Comparison of ENCODE assay signal across 26 cellular contexts in the genomic region with DNA sequence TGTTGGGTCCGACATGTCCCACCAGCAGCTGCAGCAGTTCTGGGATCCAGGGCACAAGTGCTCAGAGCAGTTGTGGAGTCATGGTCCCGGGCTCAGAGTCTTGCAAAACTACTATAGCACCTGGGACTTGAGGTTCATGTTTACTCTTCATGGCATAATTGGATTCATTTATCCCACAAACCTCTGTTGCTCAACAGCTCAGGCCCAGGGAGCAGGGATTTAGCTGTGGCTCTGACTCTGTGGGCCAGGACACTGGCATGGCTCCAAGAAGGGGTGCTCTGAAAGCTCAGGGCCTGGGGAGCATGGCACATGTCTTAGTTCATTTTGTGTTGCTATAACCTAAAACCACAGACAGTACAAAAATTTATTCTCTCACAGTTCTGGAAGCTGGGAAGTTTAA.
A peak's percentile ranks its signal among the peaks of the same experiment; 100 is the strongest.
DNase-seq lines count a peak whose midpoint lies in the region; ATAC-seq, FAIRE-seq and TF ChIP-seq lines count a peak whose summit lies in the region.
"Had no signal": no experiment of that assay in that cellular context is flagged by ENCODE, and none has a peak within 500 bp of the region (broad histone marks: within the 10 kb centered on the region; RNA-seq: fewer than 3 reads in every experiment).

No MANE protein-coding gene starts in this region.

- H3K4me1 ChIP-seq in PC-3 (ENCODE audit: insufficient read depth, low read length) = peaks cover 21% of the 10 kb centered on the region
- H3K4me1 ChIP-seq in vagina = no peaks in the 10 kb centered on the region
- H3K4me1 ChIP-seq: ascending aorta, left ventricle myocardium inferior, spleen, upper lobe of right lung had no signal

- no peaks in the 10 kb centered on the region for H3K9me2 ChIP-seq in PC-3 (replicated peaks; ENCODE audit: low read length)

- no peak for FAIRE-seq in bronchial epithelial cell (lab: Jason Lieb, UNC)
- FAIRE-seq: D721Med had no signal

- BruUV-seq in PC-3 (replicated peaks; lab: Mats Ljungman, UMichigan) = no TSS peak

- H3K27ac Mint-ChIP-seq in neural crest cell (ENCODE audit: unreplicated experiment) = peak overlapping the region; percentile 24
- H3K27ac Mint-ChIP-seq: activated B cell treated with CpG ODN at 0.5 μM for 24 hours; activated naive CD4-positive, alpha-beta T cell treated with anti-CD3 and anti-CD28 coated beads, Interleukin-2, amount 50 U/mL, for 72 hours; natural killer cell treated with Interleukin-12 subunit alpha and Interleukin-12 subunit beta and Interleukin-15 and Interleukin-18, amount 100 ng/mL, for 72 hours; stimulated activated effector memory CD8-positive, alpha-beta T cell treated with anti-CD3 and anti-CD28 coated beads, Interleukin-12 subunit alpha, Interleukin-12 subunit beta, amount 100 ng/mL, for 72 hours had no signal

- H3F3A ChIP-seq in PC-3 (ENCODE audit: low read length, unreplicated experiment) = no peaks in the 10 kb centered on the region

- POLR2A ChIA-PET in PC-3 (lab: Charles Lee; ENCODE audit: unreplicated experiment) = no interaction called here

- TF ChIP-seq POLR2A in vagina (IDR thresholded peaks at IDR 0.05) = no peak

- CTCF ChIA-PET in PC-3 (lab: Charles Lee) = no interaction called here

- H3K27me3 Mint-ChIP-seq in neural crest cell (ENCODE audit: low read depth) = no peaks in the 10 kb centered on the region
- H3K27me3 Mint-ChIP-seq: activated B cell treated with CpG ODN at 0.5 μM for 24 hours; central memory CD8-positive, alpha-beta T cell; natural killer cell treated with Interleukin-12 subunit alpha and Interleukin-12 subunit beta and Interleukin-15 and Interleukin-18, amount 100 ng/mL, for 72 hours had no signal

- H3K36me3 ChIP-seq in PC-3 (ENCODE audit: low read depth, low read length) (no peaks in the 10 kb centered on the region), bronchial epithelial cell (ENCODE audit: control insufficient read depth, insufficient read depth, low read length) (no peaks in the 10 kb centered on the region), vagina (no peaks in the 10 kb centered on the region)
- H3K36me3 ChIP-seq: ascending aorta, left ventricle myocardium inferior, ovary, spleen, upper lobe of right lung had no signal

- ATAC-seq in PC-3 (no peak), GM21576 (IDR thresholded peaks at IDR 0.05; ENCODE audit: unreplicated experiment) (no peak)
- ATAC-seq: activated naive CD4-positive, alpha-beta T cell treated with anti-CD3 and anti-CD28 coated beads, Interleukin-2, amount 50 U/mL, for 72 hours; natural killer cell treated with Interleukin-12 subunit alpha and Interleukin-12 subunit beta and Interleukin-15 and Interleukin-18, amount 100 ng/mL, for 72 hours; Right ventricle myocardium inferior had no signal

- H3K27ac ChIP-seq in PC-3 (ENCODE audit: low read length) (peak overlapping the region; percentile 25), vagina (no peak overlapping the region)
- H3K27ac ChIP-seq: ascending aorta, left ventricle myocardium inferior, ovary, spleen, upper lobe of right lung had no signal

- intact Hi-C loops in PC-3 (cut with micrococcal nuclease) (no loop called here), vagina (cut with DNase I) (no loop called here)

- H2AFZ ChIP-seq in PC-3 (ENCODE audit: low read length) = no peak overlapping the region

- TF ChIP-seq CTCF in PC-3 (conservative IDR thresholded peaks at IDR 0.05; ENCODE audit: low read depth, low read length) = no peak
- TF ChIP-seq CTCF in bronchial epithelial cell (IDR thresholded peaks at IDR 0.05; ENCODE audit: insufficient read depth, low read length, severe bottlenecking) = no peak
- TF ChIP-seq CTCF in neural crest cell (conservative IDR thresholded peaks at IDR 0.05) = no peak
- no peak for TF ChIP-seq CTCF in vagina (IDR thresholded peaks at IDR 0.05)

- no peaks in the 10 kb centered on the region for H3K9me3 ChIP-seq in PC-3 (ENCODE audit: low read length)
- H3K9me3 ChIP-seq in vagina = no peaks in the 10 kb centered on the region
- H3K9me3 ChIP-seq: ovary had no signal

- H3K79me2 ChIP-seq in PC-3 (ENCODE audit: low read length) = no peaks in the 10 kb centered on the region

- H3K4me3 ChIP-seq in PC-3 (ENCODE audit: low read length) (no peak overlapping the region), bronchial epithelial cell (ENCODE audit: low read depth, low read length) (no peak overlapping the region), vagina (no peak overlapping the region)
- H3K4me3 ChIP-seq: ascending aorta, left ventricle myocardium inferior, ovary, spleen, upper lobe of right lung had no signal

- H3K9ac ChIP-seq in PC-3 (ENCODE audit: low read length) = no peak overlapping the region

- H3K36me3 Mint-ChIP-seq in neural crest cell (ENCODE audit: low read depth) = peaks cover 27% of the 10 kb centered on the region
- H3K36me3 Mint-ChIP-seq: activated naive CD4-positive, alpha-beta T cell treated with anti-CD3 and anti-CD28 coated beads, Interleukin-2, amount 50 U/mL, for 72 hours; stimulated activated effector memory CD8-positive, alpha-beta T cell treated with anti-CD3 and anti-CD28 coated beads, Interleukin-12 subunit alpha, Interleukin-12 subunit beta, amount 100 ng/mL, for 72 hours had no signal

- H3K4me3 Mint-ChIP-seq in neural crest cell = no peak overlapping the region
- H3K4me3 Mint-ChIP-seq: activated B cell treated with CpG ODN at 0.5 μM for 24 hours; central memory CD8-positive, alpha-beta T cell; natural killer cell treated with Interleukin-12 subunit alpha and Interleukin-12 subunit beta and Interleukin-15 and Interleukin-18, amount 100 ng/mL, for 72 hours; stimulated activated effector memory CD8-positive, alpha-beta T cell treated with anti-CD3 and anti-CD28 coated beads, Interleukin-12 subunit alpha, Interleukin-12 subunit beta, amount 100 ng/mL, for 72 hours had no signal

- DNase-seq in EL (peak; percentile 48), PC-3 (peak; percentile 54), bronchial epithelial cell (ENCODE audit: low read depth) (peak; percentile 74), neural crest cell (ENCODE audit: low read depth, low spot score) (no peak), vagina (ENCODE audit: extremely low spot score in 2 of 2) (no peak), GM19240 (ENCODE audit: insufficient read length, low spot score) (no peak)
- DNase-seq: activated B cell treated with CpG ODN at 0.5 μM for 24 hours; activated CD4-positive, alpha-beta T cell treated with anti-CD3 and anti-CD28 coated beads, Interleukin-2, amount 50 U/mL, for 4 hours; C1 segment of cervical spinal cord; left ventricle myocardium inferior; NCI-H1105; NCI-H2029; NCI-H2227 treated with DMSO at 0.1 percent for 48 hours; ovary; spleen; stimulated activated CD4-positive, alpha-beta T cell treated with anti-CD3 and anti-CD28 coated beads, Interleukin-2, amount 100 ng/mL, for 48 hours; substantia nigra; upper lobe of right lung had no signal

- H3K27me3 ChIP-seq in PC-3 (ENCODE audit: low read length) = no peaks in the 10 kb centered on the region
- no peaks in the 10 kb centered on the region for H3K27me3 ChIP-seq in bronchial epithelial cell (ENCODE audit: control insufficient read depth, insufficient read depth, low read length)
- no peaks in the 10 kb centered on the region for H3K27me3 ChIP-seq in vagina
- H3K27me3 ChIP-seq: ascending aorta, ovary, spleen, upper lobe of right lung had no signal

- no peaks in the 10 kb centered on the region for H4K20me1 ChIP-seq in PC-3 (ENCODE audit: low read length)

- peaks cover 24% of the 10 kb centered on the region for H3K9me3 Mint-ChIP-seq in neural crest cell

- no peak overlapping the region for H3K4me2 ChIP-seq in PC-3 (ENCODE audit: low read length)

- H3K4me1 Mint-ChIP-seq in neural crest cell = no peaks in the 10 kb centered on the region
- H3K4me1 Mint-ChIP-seq: activated B cell treated with CpG ODN at 0.5 μM for 24 hours; central memory CD8-positive, alpha-beta T cell; stimulated activated effector memory CD8-positive, alpha-beta T cell treated with anti-CD3 and anti-CD28 coated beads, Interleukin-12 subunit alpha, Interleukin-12 subunit beta, amount 100 ng/mL, for 72 hours had no signal

Comparison
In these comparisons a context has a peak if more than half of its experiments do, and no peak if none do; other contexts are left out.
1. DNase-seq: peak in EL (single experiment), PC-3 (single experiment) and bronchial epithelial cell (single experiment); none in neural crest cell (single experiment), vagina (0 of 2) and GM19240 (single experiment).